In the genomic region with DNA sequence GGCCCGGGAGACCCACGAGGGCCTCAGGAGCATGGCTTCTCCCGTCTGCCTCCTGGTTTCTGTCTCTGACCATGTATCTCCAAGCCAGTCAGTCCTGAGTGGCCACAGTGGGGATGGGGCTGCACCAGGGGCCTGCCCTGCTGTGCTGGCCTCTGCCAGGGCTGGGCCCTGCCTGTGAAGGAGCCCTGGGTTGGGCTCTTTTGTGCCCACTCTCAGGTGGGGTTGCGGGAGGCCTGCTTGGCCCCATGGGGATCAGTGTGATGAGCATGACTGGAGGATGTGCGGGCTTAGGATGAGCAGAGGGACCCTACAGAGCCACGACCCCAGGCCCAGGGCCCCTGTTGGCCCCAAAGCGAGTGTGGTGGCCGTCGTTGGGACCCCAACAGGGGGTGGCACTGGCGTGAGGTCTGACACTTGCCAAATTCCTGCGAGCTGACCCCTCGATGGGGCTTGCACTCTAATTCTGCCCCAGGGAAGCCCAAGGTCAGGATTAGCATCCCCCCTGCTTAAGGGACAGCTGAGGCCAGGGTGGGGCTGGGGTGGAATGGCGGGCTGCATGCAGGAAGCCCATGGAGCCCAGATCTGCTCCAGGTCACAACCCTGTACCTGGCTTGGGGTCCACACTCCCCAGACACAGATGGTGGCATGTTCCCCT, we compare ENCODE assay signal across 14 cellular contexts.
DNase-seq lines count a peak whose midpoint lies in the region; ATAC-seq, FAIRE-seq and TF ChIP-seq lines count a peak whose summit lies in the region.
"Had no signal": no experiment of that assay in that cellular context is flagged by ENCODE, and none has a peak within 500 bp of the region (broad histone marks: within the 10 kb centered on the region; RNA-seq: fewer than 3 reads in every experiment).

No MANE protein-coding gene starts in this region.

- TF ChIP-seq POLR2A in HepG2 (IDR thresholded peaks at IDR 0.05; ENCODE audit: insufficient read depth in 1 of 2, low read depth in 2 of 2, low read length in 2 of 2) (no peak), testis (IDR thresholded peaks at IDR 0.05) (no peak)

- FAIRE-seq in HepG2 (lab: Jason Lieb, UNC) = no peak

- ATAC-seq in HepG2 (peak; percentile 5; the same call in 1 of the 3 replicates), PC-3 (no peak)
- no peak for ATAC-seq in activated CD4-positive, CD25-positive, alpha-beta regulatory T cell treated with anti-CD3 and anti-CD28 coated beads, Interleukin-2, amount 50 U/mL, for 24 hours
- ATAC-seq: natural killer cell; psoas muscle; stimulated activated effector memory CD8-positive, alpha-beta T cell treated with anti-CD3 and anti-CD28 coated beads, Interleukin-12 subunit alpha, Interleukin-12 subunit beta, amount 100 ng/mL, for 72 hours had no signal

- H3K4me3 ChIP-seq in HepG2 (replicated peaks in 1 of 3; ENCODE audit: insufficient read depth in 1 of 3, low read depth in 2 of 3, low read length in 3 of 3) (no peak overlapping the region), testis (no peak overlapping the region), PC-3 (ENCODE audit: low read length) (no peak overlapping the region), mammary epithelial cell (replicated peaks in 1 of 3; ENCODE audit: insufficient read depth in 1 of 3, low read depth in 2 of 3, low read length in 3 of 3) (no peak overlapping the region)
- H3K4me3 ChIP-seq: psoas muscle, tibial artery had no signal

- H4K20me1 ChIP-seq in HepG2 (ENCODE audit: insufficient read depth, low read length) = peaks cover 12% of the 10 kb centered on the region; the same call in 1 of the 2 replicates
- H4K20me1 ChIP-seq in PC-3 (ENCODE audit: low read length) = no peaks in the 10 kb centered on the region
- no peaks in the 10 kb centered on the region for H4K20me1 ChIP-seq in mammary epithelial cell (ENCODE audit: insufficient read depth, low read length)

- H3F3A ChIP-seq in PC-3 (ENCODE audit: low read length, unreplicated experiment) = no peaks in the 10 kb centered on the region

- BruUV-seq in HepG2 (replicated peaks; lab: Mats Ljungman, UMichigan) (no TSS peak), PC-3 (replicated peaks; lab: Mats Ljungman, UMichigan) (no TSS peak), mammary epithelial cell (replicated peaks; lab: Mats Ljungman, UMichigan) (no TSS peak)

- no peaks in the 10 kb centered on the region for H3K9me3 ChIP-seq in HepG2 (ENCODE audit: low read length)
- no peaks in the 10 kb centered on the region for H3K9me3 ChIP-seq in testis
- H3K9me3 ChIP-seq in PC-3 (ENCODE audit: low read length) = no peaks in the 10 kb centered on the region
- no peaks in the 10 kb centered on the region for H3K9me3 ChIP-seq in mammary epithelial cell (replicated peaks; ENCODE audit: insufficient read depth, low read length)
- H3K9me3 ChIP-seq: psoas muscle, tibial artery had no signal

- no peak for TF ChIP-seq EP300 in HepG2 (IDR thresholded peaks at IDR 0.05; ENCODE audit: low read depth in 2 of 2, low read length in 2 of 2)
- TF ChIP-seq EP300 in HepG2 (CRISPR knock-in tag; IDR thresholded peaks at IDR 0.05; ENCODE audit: borderline replicate concordance) = no peak

- no peak for TF ChIP-seq CTCF in HepG2 (CRISPR knock-in tag; IDR thresholded peaks at IDR 0.05)
- no peak for TF ChIP-seq CTCF in testis (IDR thresholded peaks at IDR 0.05)
- TF ChIP-seq CTCF in PC-3 (conservative IDR thresholded peaks at IDR 0.05; ENCODE audit: low read depth, low read length) = no peak
- TF ChIP-seq CTCF in mammary epithelial cell (conservative IDR thresholded peaks at IDR 0.05 in 1 of 2, IDR thresholded peaks at IDR 0.05 in 1 of 2; ENCODE audit: extremely low read depth in 1 of 2, insufficient read depth in 1 of 2, low read depth in 1 of 2, low read length in 2 of 2) = no peak

- H3K27ac ChIP-seq in HepG2 (ENCODE audit: extremely low read length, insufficient read depth, low read length) (no peak overlapping the region), testis (no peak overlapping the region), PC-3 (ENCODE audit: low read length) (no peak overlapping the region), mammary epithelial cell (ENCODE audit: insufficient read depth, low read depth, low read length) (no peak overlapping the region)
- H3K27ac ChIP-seq: psoas muscle, tibial artery had no signal

- no peaks in the 10 kb centered on the region for H3K36me3 ChIP-seq in HepG2 (replicated peaks in 1 of 2; ENCODE audit: control insufficient read depth in 1 of 2, insufficient read depth in 2 of 2, low read length in 2 of 2)
- H3K36me3 ChIP-seq in testis (ENCODE audit: low read depth, missing control alignments) = no peaks in the 10 kb centered on the region
- H3K36me3 ChIP-seq in PC-3 (ENCODE audit: low read depth, low read length) = no peaks in the 10 kb centered on the region
- no peaks in the 10 kb centered on the region for H3K36me3 ChIP-seq in mammary epithelial cell (ENCODE audit: insufficient read depth, low read length)
- H3K36me3 ChIP-seq: tibial artery had no signal

- H3K79me2 ChIP-seq in HepG2 (ENCODE audit: insufficient read depth, low read length) (no peaks in the 10 kb centered on the region), PC-3 (ENCODE audit: low read length) (no peaks in the 10 kb centered on the region), mammary epithelial cell (ENCODE audit: insufficient read depth, low read length) (no peaks in the 10 kb centered on the region)

- 9% methylated on average over 13 of the region's 13 CpGs for WGBS in HepG2 (ENCODE audit: low lambda C conversion rate)
- WGBS in testis, 2 donors = 85 to 100% methylated on average over 1 to 13 of the region's 13 CpGs
- 84% methylated on average over 8 of the region's 13 CpGs for WGBS in mammary epithelial cell (ENCODE audit: low coverage, missing lambda C conversion rate)

- H3K4me2 ChIP-seq in HepG2 (ENCODE audit: low read depth, low read length) (no peak overlapping the region), PC-3 (ENCODE audit: low read length) (no peak overlapping the region), mammary epithelial cell (ENCODE audit: insufficient read depth, low read depth, low read length) (no peak overlapping the region)

- peak; percentile 34 for DNase-seq in activated effector memory CD4-positive, alpha-beta T cell treated with anti-CD3 and anti-CD28 coated beads, Interleukin-2, amount 50 U/mL, for 16 hours
- DNase-seq in activated effector memory CD4-positive, alpha-beta T cell treated with Interleukin-2 at 50 U/mL for 16 hours = no peak
- DNase-seq in activated naive CD4-positive, alpha-beta T cell treated with anti-CD3 and anti-CD28 coated beads, Interleukin-2, amount 50 U/mL, for 16 hours = peak; percentile 8
- DNase-seq in HepG2 (ENCODE audit: low spot score) = no peak
- DNase-seq in testis = peak; percentile 7
- DNase-seq in PC-3 = no peak
- no peak for DNase-seq in mammary epithelial cell
- DNase-seq: KG1, natural killer cell, NCI-H2029 treated with DMSO at 0.1 percent for 48 hours had no signal

- intact Hi-C loops in HepG2 (cut with micrococcal nuclease; ENCODE audit: unreplicated experiment) (no loop called here), testis (cut with DNase I; ENCODE audit: low total_unique reads) (no loop called here), PC-3 (cut with micrococcal nuclease) (no loop called here), mammary epithelial cell (cut with micrococcal nuclease) (no loop called here)

- no peak overlapping the region for H2AFZ ChIP-seq in HepG2 (ENCODE audit: low read length)
- H2AFZ ChIP-seq in PC-3 (ENCODE audit: low read length) = no peak overlapping the region
- H2AFZ ChIP-seq in mammary epithelial cell (ENCODE audit: low read depth, low read length) = no peak overlapping the region

- H3K4me1 ChIP-seq in HepG2 (ENCODE audit: insufficient read depth, low read length) (peaks cover 3% of the 10 kb centered on the region; the same call in 1 of the 2 replicates), testis (no peaks in the 10 kb centered on the region), PC-3 (ENCODE audit: insufficient read depth, low read length) (no peaks in the 10 kb centered on the region), mammary epithelial cell (ENCODE audit: insufficient read depth, low read length) (peaks cover 2% of the 10 kb centered on the region)
- H3K4me1 ChIP-seq: psoas muscle had no signal

- POLR2A ChIA-PET in HepG2 (lab: Yijun Ruan, JAX) = no interaction called here
- POLR2A ChIA-PET in PC-3 (lab: Charles Lee; ENCODE audit: unreplicated experiment) = no interaction called here

- in situ Hi-C loops in HepG2 (cut with HindIII; ENCODE audit: extremely low pct_ligation_motif_present, low pct_unique_long_range_greater_than_20kb) (no loop called here), mammary epithelial cell (cut with MboI; ENCODE audit: low sequenced_read_pairs in 2 of 2) (no loop called here)

- dilution Hi-C loops in mammary epithelial cell (cut with HindIII; ENCODE audit: low sequenced_read_pairs) = no loop called here

- no peaks in the 10 kb centered on the region for H3K9me2 ChIP-seq in PC-3 (replicated peaks; ENCODE audit: low read length)

- CTCF ChIA-PET in HepG2 (lab: Yijun Ruan, JAX; ENCODE audit: low intra/inter-chr PET ratio, low total read pairs) (no interaction called here), PC-3 (lab: Charles Lee) (no interaction called here), mammary epithelial cell (lab: Charles Lee; ENCODE audit: low non-redundant PET) (no interaction called here)

- H3K9ac ChIP-seq in HepG2 (ENCODE audit: insufficient read depth, low read depth, low read length) (no peak overlapping the region), PC-3 (ENCODE audit: low read length) (no peak overlapping the region), mammary epithelial cell (ENCODE audit: insufficient read depth, low read length) (no peak overlapping the region)

- no peak for TF ChIP-seq RAD21 in HepG2 (CRISPR knock-in tag; IDR thresholded peaks at IDR 0.05)

- H3K27me3 ChIP-seq in HepG2 (ENCODE audit: control insufficient read depth in 1 of 2, insufficient read depth in 2 of 2, low read length in 2 of 2) = peaks cover 32 to 62% of the 10 kb centered on the region in 2 experiments
- no peaks in the 10 kb centered on the region for H3K27me3 ChIP-seq in testis
- peaks cover 45% of the 10 kb centered on the region for H3K27me3 ChIP-seq in PC-3 (ENCODE audit: low read length)
- H3K27me3 ChIP-seq in mammary epithelial cell (ENCODE audit: insufficient read depth, low read length) = peaks cover 2% of the 10 kb centered on the region

TF ChIP-seq in HepG2, 621 proteins besides CTCF, POLR2A, EP300 and RAD21 (continues in another document):
- TF ChIP-seq KLF9 (CRISPR knock-in tag; IDR thresholded peaks at IDR 0.05; ENCODE audit: low read depth) (no peak), GATAD1 (CRISPR knock-in tag; IDR thresholded peaks at IDR 0.05) (no peak), SMAD3 (CRISPR knock-in tag; IDR thresholded peaks at IDR 0.05) (no peak), ZNF839 (CRISPR knock-in tag; IDR thresholded peaks at IDR 0.05; ENCODE audit: borderline replicate concordance) (no peak), ISX (CRISPR knock-in tag; conservative IDR thresholded peaks at IDR 0.05) (no peak), ZBTB20 (CRISPR knock-in tag; IDR thresholded peaks at IDR 0.05; ENCODE audit: borderline replicate concordance, low read depth) (no peak), KLF13 (CRISPR knock-in tag; IDR thresholded peaks at IDR 0.05) (no peak), ZSCAN25 (CRISPR knock-in tag; IDR thresholded peaks at IDR 0.05) (no peak), CC2D1A (CRISPR knock-in tag; IDR thresholded peaks at IDR 0.05) (no peak), TOE1 (CRISPR knock-in tag; IDR thresholded peaks at IDR 0.05) (no peak)

Comparison
In these comparisons a context has a peak if more than half of its experiments do, and no peak if none do; other contexts are left out.
1. DNase-seq: peak in activated effector memory CD4-positive, alpha-beta T cell treated with anti-CD3 and anti-CD28 coated beads, Interleukin-2, amount 50 U/mL, for 16 hours (single experiment), activated naive CD4-positive, alpha-beta T cell treated with anti-CD3 and anti-CD28 coated beads, Interleukin-2, amount 50 U/mL, for 16 hours (single experiment) and testis (single experiment); none in activated effector memory CD4-positive, alpha-beta T cell treated with Interleukin-2 at 50 U/mL for 16 hours (single experiment), HepG2 (single experiment), PC-3 (single experiment) and mammary epithelial cell (single experiment).